Comparison of ENCODE assay signal across 18 cellular contexts in genomic region chr7:104967595-104967994, GRCh38. TPM values are rescaled to one million over a fixed set of nuclear protein-coding genes. Genes with fewer than 3 reads are reported as not detected.
DNase-seq lines count a peak whose midpoint lies in the region; ATAC-seq and TF ChIP-seq lines count a peak whose summit lies in the region.
"Had no signal": no experiment of that assay in that cellular context is flagged by ENCODE, and none has a peak within 500 bp of the region (broad histone marks: within the 10 kb centered on the region; RNA-seq: fewer than 3 reads in every experiment).

No MANE protein-coding gene starts in this region.

- H3K4me1 ChIP-seq in gastroesophageal sphincter = peaks cover 11 to 84% (median 45%) of the 10 kb centered on the region in 3 donors

- DNase-seq in ELF-1 (ENCODE audit: low read depth, low spot score) (peak; percentile 23), D341Med (ENCODE audit: low spot score) (no peak), occipital lobe (lab: John Stamatoyannopoulos, UW) (no peak)
- DNase-seq: activated CD4-positive, alpha-beta memory T cell treated with anti-CD3 and anti-CD28 coated beads for 36 hours; activated effector memory CD4-positive, alpha-beta T cell treated with Interleukin-2 at 50 U/mL for 16 hours; NCI-H1436 treated with DMSO at 0.1 percent for 48 hours; OCI-M1; stimulated activated CD4-positive, alpha-beta T cell treated with anti-CD3 and anti-CD28 coated beads, Interleukin-2, amount 100 ng/mL, for 24 hours; stimulated activated CD8-positive, alpha-beta memory T cell treated with anti-CD3 and anti-CD28 coated beads, Interleukin-4, amount 100 ng/mL, for 48 hours had no signal

- H3K9me3 Mint-ChIP-seq in stimulated activated memory B cell treated with anti-CD40 and anti-IgM and Interleukin-4, amounts not matched to agents 10 μg/mL and 1 μg/mL and 100 μg/mL, for 72 hours = no peaks in the 10 kb centered on the region
- H3K9me3 Mint-ChIP-seq: activated CD4-positive, alpha-beta memory T cell treated with anti-CD3 and anti-CD28 coated beads for 36 hours; natural killer cell treated with Interleukin-12 subunit alpha and Interleukin-12 subunit beta and Interleukin-15 and Interleukin-18, amount 100 ng/mL, for 72 hours had no signal

- H3K4me3 Mint-ChIP-seq in stimulated activated memory B cell treated with anti-CD40 and anti-IgM and Interleukin-4, amounts not matched to agents 10 μg/mL and 1 μg/mL and 100 μg/mL, for 72 hours = no peak overlapping the region
- H3K4me3 Mint-ChIP-seq: activated CD4-positive, alpha-beta memory T cell treated with anti-CD3 and anti-CD28 coated beads for 36 hours; natural killer cell treated with Interleukin-12 subunit alpha and Interleukin-12 subunit beta and Interleukin-15 and Interleukin-18, amount 100 ng/mL, for 72 hours had no signal

- no peak overlapping the region for H3K4me3 ChIP-seq in gastroesophageal sphincter

- no peak for TF ChIP-seq CTCF in gastroesophageal sphincter (IDR thresholded peaks at IDR 0.05)

- 64 to 72% methylated on average over 2 to 4 of the region's 4 CpGs for WGBS in gastroesophageal sphincter (ENCODE audit: low coverage in 1 of 2), 2 donors

- H3K27me3 ChIP-seq in gastroesophageal sphincter = no peaks in the 10 kb centered on the region

- no peaks in the 10 kb centered on the region for H3K36me3 ChIP-seq in gastroesophageal sphincter

- no peak for TF ChIP-seq EP300 in gastroesophageal sphincter (IDR thresholded peaks at IDR 0.05)

- H3K27ac ChIP-seq in gastroesophageal sphincter = peak overlapping the region in 3 of 4 donors; percentile 8 to 60 (median 55)
- H3K27ac ChIP-seq: C4-2B, KMS-11 had no signal

- peak overlapping the region; percentile 30 for H3K27ac Mint-ChIP-seq in stimulated activated memory B cell treated with anti-CD40 and anti-IgM and Interleukin-4, amounts not matched to agents 10 μg/mL and 1 μg/mL and 100 μg/mL, for 72 hours
- H3K27ac Mint-ChIP-seq: activated CD4-positive, alpha-beta memory T cell treated with anti-CD3 and anti-CD28 coated beads for 36 hours had no signal

- no peak for TF ChIP-seq POLR2A in gastroesophageal sphincter (IDR thresholded peaks at IDR 0.05)

- ATAC-seq in SK-N-SH treated with all-trans-retinoic acid at 6 μM for 48 hours (peak; percentile 51), gastroesophageal sphincter (no peak), HG03139 (IDR thresholded peaks at IDR 0.05; ENCODE audit: unreplicated experiment) (no peak), HG02642 (IDR thresholded peaks at IDR 0.05; ENCODE audit: poor library complexity, unreplicated experiment) (no peak)
- ATAC-seq in stimulated activated memory B cell treated with anti-CD40 and anti-IgM and Interleukin-4, amounts not matched to agents 10 μg/mL and 1 μg/mL and 100 μg/mL, for 72 hours = no peak
- ATAC-seq: HCT116; natural killer cell treated with Interleukin-12 subunit alpha and Interleukin-12 subunit beta and Interleukin-15 and Interleukin-18, amount 100 ng/mL, for 72 hours had no signal

- H3K9me3 ChIP-seq in gastroesophageal sphincter = no peaks in the 10 kb centered on the region

- no peaks in the 10 kb centered on the region for H3K27me3 Mint-ChIP-seq in stimulated activated memory B cell treated with anti-CD40 and anti-IgM and Interleukin-4, amounts not matched to agents 10 μg/mL and 1 μg/mL and 100 μg/mL, for 72 hours
- H3K27me3 Mint-ChIP-seq: activated CD4-positive, alpha-beta memory T cell treated with anti-CD3 and anti-CD28 coated beads for 36 hours; natural killer cell treated with Interleukin-12 subunit alpha and Interleukin-12 subunit beta and Interleukin-15 and Interleukin-18, amount 100 ng/mL, for 72 hours had no signal

- peaks cover 8% of the 10 kb centered on the region for H3K4me1 Mint-ChIP-seq in stimulated activated memory B cell treated with anti-CD40 and anti-IgM and Interleukin-4, amounts not matched to agents 10 μg/mL and 1 μg/mL and 100 μg/mL, for 72 hours

- H3K36me3 Mint-ChIP-seq in stimulated activated memory B cell treated with anti-CD40 and anti-IgM and Interleukin-4, amounts not matched to agents 10 μg/mL and 1 μg/mL and 100 μg/mL, for 72 hours = peaks cover 22% of the 10 kb centered on the region

TF ChIP-seq in SK-N-SH treated with all-trans-retinoic acid at 6 μM for 48 hours, 23 proteins besides CTCF, POLR2A, EP300 and RAD21 (continues in another document):
- TF ChIP-seq ZNF8 (CRISPR knock-in tag; IDR thresholded peaks at IDR 0.05) = no peak
- no peak for TF ChIP-seq OSR1 (CRISPR knock-in tag; IDR thresholded peaks at IDR 0.05)
- no peak for TF ChIP-seq POU6F1 (CRISPR knock-in tag; IDR thresholded peaks at IDR 0.05; ENCODE audit: borderline replicate concordance, low read depth)
- TF ChIP-seq ZFP3 (CRISPR knock-in tag; IDR thresholded peaks at IDR 0.05) = no peak
- TF ChIP-seq PATZ1 (CRISPR knock-in tag; IDR thresholded peaks at IDR 0.05; ENCODE audit: borderline replicate concordance) = no peak
- no peak for TF ChIP-seq ISL1 (CRISPR knock-in tag; IDR thresholded peaks at IDR 0.05)
- no peak for TF ChIP-seq ARNTL (CRISPR knock-in tag; IDR thresholded peaks at IDR 0.05; ENCODE audit: borderline replicate concordance, low read depth)
- TF ChIP-seq TOX (CRISPR knock-in tag; IDR thresholded peaks at IDR 0.05; ENCODE audit: borderline replicate concordance) = no peak
- no peak for TF ChIP-seq TCF4 (CRISPR knock-in tag; IDR thresholded peaks at IDR 0.05; ENCODE audit: borderline replicate concordance)
- TF ChIP-seq GLIS3 (CRISPR knock-in tag; IDR thresholded peaks at IDR 0.05) = no peak
- no peak for TF ChIP-seq PPARA (CRISPR knock-in tag; IDR thresholded peaks at IDR 0.05; ENCODE audit: borderline replicate concordance)
- no peak for TF ChIP-seq ZC3H10 (CRISPR knock-in tag; IDR thresholded peaks at IDR 0.05)
- TF ChIP-seq ZNF565 (CRISPR knock-in tag; conservative IDR thresholded peaks at IDR 0.05; ENCODE audit: low read depth) = no peak
- TF ChIP-seq, protein P1, sequence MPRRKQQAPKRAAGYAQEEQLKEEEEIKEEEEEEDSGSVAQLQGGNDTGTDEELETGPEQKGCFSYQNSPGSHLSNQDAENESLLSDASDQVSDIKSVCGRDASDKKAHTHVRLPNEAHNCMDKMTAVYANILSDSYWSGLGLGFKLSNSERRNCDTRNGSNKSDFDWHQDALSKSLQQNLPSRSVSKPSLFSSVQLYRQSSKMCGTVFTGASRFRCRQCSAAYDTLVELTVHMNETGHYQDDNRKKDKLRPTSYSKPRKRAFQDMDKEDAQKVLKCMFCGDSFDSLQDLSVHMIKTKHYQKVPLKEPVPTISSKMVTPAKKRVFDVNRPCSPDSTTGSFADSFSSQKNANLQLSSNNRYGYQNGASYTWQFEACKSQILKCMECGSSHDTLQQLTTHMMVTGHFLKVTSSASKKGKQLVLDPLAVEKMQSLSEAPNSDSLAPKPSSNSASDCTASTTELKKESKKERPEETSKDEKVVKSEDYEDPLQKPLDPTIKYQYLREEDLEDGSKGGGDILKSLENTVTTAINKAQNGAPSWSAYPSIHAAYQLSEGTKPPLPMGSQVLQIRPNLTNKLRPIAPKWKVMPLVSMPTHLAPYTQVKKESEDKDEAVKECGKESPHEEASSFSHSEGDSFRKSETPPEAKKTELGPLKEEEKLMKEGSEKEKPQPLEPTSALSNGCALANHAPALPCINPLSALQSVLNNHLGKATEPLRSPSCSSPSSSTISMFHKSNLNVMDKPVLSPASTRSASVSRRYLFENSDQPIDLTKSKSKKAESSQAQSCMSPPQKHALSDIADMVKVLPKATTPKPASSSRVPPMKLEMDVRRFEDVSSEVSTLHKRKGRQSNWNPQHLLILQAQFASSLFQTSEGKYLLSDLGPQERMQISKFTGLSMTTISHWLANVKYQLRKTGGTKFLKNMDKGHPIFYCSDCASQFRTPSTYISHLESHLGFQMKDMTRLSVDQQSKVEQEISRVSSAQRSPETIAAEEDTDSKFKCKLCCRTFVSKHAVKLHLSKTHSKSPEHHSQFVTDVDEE (CRISPR knock-in tag; IDR thresholded peaks at IDR 0.05) = no peak
- TF ChIP-seq CSDC2 (CRISPR knock-in tag; IDR thresholded peaks at IDR 0.05) = no peak
- no peak for TF ChIP-seq SNAI2 (CRISPR knock-in tag; IDR thresholded peaks at IDR 0.05)
- TF ChIP-seq BACH2 (CRISPR knock-in tag; IDR thresholded peaks at IDR 0.05; ENCODE audit: borderline replicate concordance) = no peak
- TF ChIP-seq ZFP30 (CRISPR knock-in tag; IDR thresholded peaks at IDR 0.05) = no peak
- no peak for TF ChIP-seq ESRRG (CRISPR knock-in tag; IDR thresholded peaks at IDR 0.05)

RNA-seq across cellular contexts. Expression of gene KMT2E, which starts 46.4 kb away (rescaled TPM):
- total RNA-seq in gastroesophageal sphincter = 100 to 1,000 TPM in 3 of 4 donors, 10 to 100 TPM in 1; 90.6 to 187 (median 112) TPM
- total RNA-seq in occipital lobe = 261 TPM
